In the genomic region with DNA sequence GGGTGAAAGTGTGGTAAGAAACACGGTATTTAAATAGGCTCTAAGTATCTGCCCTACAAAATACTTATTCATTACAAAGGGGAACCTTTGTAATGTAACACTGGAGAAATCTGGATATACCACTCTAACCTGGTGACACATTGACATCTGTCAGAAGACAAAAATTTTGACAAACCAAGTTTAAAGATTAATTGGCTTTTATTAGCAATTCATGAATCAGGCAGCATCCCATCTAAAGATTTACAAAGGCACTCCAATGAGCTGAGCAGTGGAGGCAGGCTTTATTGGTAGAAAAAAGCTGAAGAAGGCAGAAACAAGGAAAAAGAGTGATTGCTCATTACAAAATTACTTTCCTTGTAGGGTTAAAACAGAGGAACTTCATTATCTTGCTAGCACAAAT, we compare ENCODE assay signal across 30 cellular contexts.
"Had no signal": no experiment of that assay in that cellular context is flagged by ENCODE, and none has a peak within 500 bp of the region (broad histone marks: within the 10 kb centered on the region; RNA-seq: fewer than 3 reads in every experiment).

No MANE protein-coding gene starts in this region.

- H3K4me1 ChIP-seq: prostate gland, testis, uterus had no signal

- H3K27me3 Mint-ChIP-seq: naive thymus-derived CD4-positive, alpha-beta T cell; natural killer cell treated with Interleukin-12 subunit alpha and Interleukin-12 subunit beta and Interleukin-15 and Interleukin-18, amount 100 ng/mL, for 72 hours had no signal

- H3K4me3 ChIP-seq: left lung, lower lobe of right lung, mucosa of descending colon, pancreas, prostate gland, skin epidermis, stomach, testis, thyroid gland, transverse colon, upper lobe of right lung, uterus had no signal

- DNase-seq: hippocampal formation; kidney glomerular epithelial cell; left colon; left lung; lower lobe of right lung; mesendoderm; midbrain; mucosa of descending colon; naive thymus-derived CD4-positive, alpha-beta T cell; nucleus accumbens; pancreas; posterior cingulate gyrus; retina; right cardiac atrium; stimulated activated CD4-positive, alpha-beta T cell treated with anti-CD3 and anti-CD28 coated beads, Interleukin-12 subunit alpha, Interleukin-12 subunit beta, amount 100 ng/mL, for 4 hours; stimulated activated CD4-positive, alpha-beta T cell treated with anti-CD3 and anti-CD28 coated beads, Interleukin-15, amount 100 ng/mL, for 24 hours; stimulated activated CD4-positive, alpha-beta T cell treated with anti-CD3 and anti-CD28 coated beads, Interleukin-2, amount 100 ng/mL, for 24 hours; stimulated activated CD4-positive, alpha-beta T cell treated with anti-CD3 and anti-CD28 coated beads, Interleukin-4, amount 100 ng/mL, for 1 hour; stimulated activated naive B cell treated with anti-CD40 and anti-IgM and Interleukin-4, amounts not matched to agents 10 μg/mL and 1 μg/mL and 100 μg/mL, for 72 hours; stimulated activated naive CD8-positive, alpha-beta T cell treated with anti-CD3 and anti-CD28 coated beads, Interleukin-15, Interleukin-2, amounts not matched to agents 100 U/mL and 50 U/mL, for 24 hours; stomach; testis; thyroid gland; transverse colon; upper lobe of right lung; uterus had no signal

- ATAC-seq: left colon; left lung; lower lobe of right lung; mucosa of descending colon; naive thymus-derived CD4-positive, alpha-beta T cell; natural killer cell treated with Interleukin-12 subunit alpha and Interleukin-12 subunit beta and Interleukin-15 and Interleukin-18, amount 100 ng/mL, for 72 hours; pancreas; right cardiac atrium; sciatic nerve; stimulated activated naive B cell treated with anti-CD40 and anti-IgM and Interleukin-4, amounts not matched to agents 10 μg/mL and 1 μg/mL and 100 μg/mL, for 72 hours; stimulated activated naive CD8-positive, alpha-beta T cell treated with anti-CD3 and anti-CD28 coated beads, Interleukin-15, Interleukin-2, amounts not matched to agents 100 U/mL and 50 U/mL, for 24 hours; upper lobe of right lung had no signal

- H3K27ac ChIP-seq: left lung, lower lobe of right lung, pancreas, prostate gland, stomach, testis, thyroid gland, transverse colon, upper lobe of right lung, uterus had no signal

- H3K27me3 ChIP-seq: left lung, pancreas, stomach, testis, thyroid gland, transverse colon, upper lobe of right lung, uterus had no signal

- H3K9me3 Mint-ChIP-seq: natural killer cell treated with Interleukin-12 subunit alpha and Interleukin-12 subunit beta and Interleukin-15 and Interleukin-18, amount 100 ng/mL, for 72 hours; stimulated activated naive B cell treated with anti-CD40 and anti-IgM and Interleukin-4, amounts not matched to agents 10 μg/mL and 1 μg/mL and 100 μg/mL, for 72 hours had no signal

- H3K9me3 ChIP-seq: left lung, lower lobe of right lung, mucosa of descending colon, pancreas, prostate gland, stomach, testis, thyroid gland, transverse colon, upper lobe of right lung, uterus had no signal

- H3K27ac Mint-ChIP-seq: natural killer cell treated with Interleukin-12 subunit alpha and Interleukin-12 subunit beta and Interleukin-15 and Interleukin-18, amount 100 ng/mL, for 72 hours; stimulated activated naive B cell treated with anti-CD40 and anti-IgM and Interleukin-4, amounts not matched to agents 10 μg/mL and 1 μg/mL and 100 μg/mL, for 72 hours had no signal

- H3K4me3 Mint-ChIP-seq: naive thymus-derived CD4-positive, alpha-beta T cell; natural killer cell treated with Interleukin-12 subunit alpha and Interleukin-12 subunit beta and Interleukin-15 and Interleukin-18, amount 100 ng/mL, for 72 hours; stimulated activated naive B cell treated with anti-CD40 and anti-IgM and Interleukin-4, amounts not matched to agents 10 μg/mL and 1 μg/mL and 100 μg/mL, for 72 hours had no signal

- H3K36me3 ChIP-seq: left lung, lower lobe of right lung, pancreas, prostate gland, stomach, thyroid gland, transverse colon, upper lobe of right lung, uterus had no signal

- H3K36me3 Mint-ChIP-seq: natural killer cell treated with Interleukin-12 subunit alpha and Interleukin-12 subunit beta and Interleukin-15 and Interleukin-18, amount 100 ng/mL, for 72 hours had no signal
